In the genomic region with DNA sequence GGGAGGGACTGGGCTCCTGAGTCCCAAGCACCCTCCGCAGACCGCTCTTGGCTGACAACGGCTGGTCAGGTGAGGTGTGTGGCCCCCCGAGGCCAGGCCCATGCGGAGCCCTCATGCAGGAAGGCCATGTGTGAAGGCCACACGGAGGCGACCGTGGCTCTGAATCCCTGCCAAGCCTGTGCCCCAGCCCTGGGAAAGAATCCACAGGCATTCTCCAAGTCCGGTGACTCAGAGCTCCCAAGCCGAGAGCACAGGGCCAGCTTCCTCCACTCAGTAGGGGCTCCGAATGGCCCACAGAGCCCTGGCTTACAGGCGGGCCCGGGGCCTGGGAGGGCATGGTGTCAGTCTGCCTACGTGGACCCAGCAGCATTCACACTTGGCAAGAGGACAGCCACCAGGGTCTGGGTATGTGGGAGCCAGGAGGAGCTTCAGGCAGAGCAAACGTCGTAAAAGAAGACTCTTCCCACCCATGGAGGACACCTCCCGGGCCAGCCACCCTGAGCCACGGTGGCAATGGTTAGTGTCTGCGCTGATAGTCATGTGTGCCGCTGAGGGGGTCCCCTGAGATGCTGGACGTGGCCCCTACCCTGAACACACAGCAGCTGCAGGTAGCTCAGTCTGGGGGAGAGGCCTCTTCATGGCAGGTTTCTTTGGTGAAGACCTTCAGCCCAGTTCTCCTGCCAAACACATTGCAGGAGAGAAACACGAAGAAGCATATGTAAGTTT, we compare ENCODE assay signal across 12 cellular contexts.
A peak's percentile ranks its signal among the peaks of the same experiment; 100 is the strongest.
DNase-seq lines count a peak whose midpoint lies in the region; ATAC-seq and TF ChIP-seq lines count a peak whose summit lies in the region.
"Had no signal": no experiment of that assay in that cellular context is flagged by ENCODE, and none has a peak within 500 bp of the region (broad histone marks: within the 10 kb centered on the region; RNA-seq: fewer than 3 reads in every experiment).

No MANE protein-coding gene starts in this region.

- H2BK15ac ChIP-seq in mesendoderm (replicated peaks; ENCODE audit: low read depth) = no peak overlapping the region

- no peaks in the 10 kb centered on the region for H3K9me3 ChIP-seq in endodermal cell (ENCODE audit: control insufficient read depth, low read length)
- no peaks in the 10 kb centered on the region for H3K9me3 ChIP-seq in Caco-2
- H3K9me3 ChIP-seq: uterus had no signal

- TF ChIP-seq CTCF in AG04449 (IDR thresholded peaks at IDR 0.05; ENCODE audit: insufficient read depth, low read length, missing control alignments) (peak; percentile 17), endodermal cell (conservative IDR thresholded peaks at IDR 0.05) (no peak), Caco-2 (IDR thresholded peaks at IDR 0.05; ENCODE audit: insufficient read depth in 1 of 2, low read depth in 1 of 2, low read length in 1 of 2, severe bottlenecking in 1 of 2, unreplicated experiment in 1 of 2) (no peak)

- no peaks in the 10 kb centered on the region for H3K79me1 ChIP-seq in mesendoderm (ENCODE audit: low read length)

- H3K4me1 Mint-ChIP-seq in endodermal cell (no peaks in the 10 kb centered on the region), Caco-2 (ENCODE audit: low read depth, unreplicated experiment) (no peaks in the 10 kb centered on the region)

- H3K27ac ChIP-seq in endodermal cell (ENCODE audit: low read depth, low read length) (no peak overlapping the region), mesendoderm (ENCODE audit: low read depth, low read length) (no peak overlapping the region)
- H3K27ac ChIP-seq: C4-2B, uterus had no signal

- no peak overlapping the region for H4K5ac ChIP-seq in mesendoderm (ENCODE audit: low read length)

- H3K4me2 ChIP-seq in mesendoderm (ENCODE audit: low read length) = no peak overlapping the region

- H4K8ac ChIP-seq in mesendoderm (ENCODE audit: low read depth, low read length) = no peak overlapping the region

- H3K4ac ChIP-seq in mesendoderm (ENCODE audit: low read depth, low read length) = no peak overlapping the region

- WGBS in endodermal cell (ENCODE audit: insufficient coverage in 1 of 2, insufficient read length in 1 of 2), 2 experiments = 89 to 92% methylated on average over 14 to 22 of the region's 22 CpGs
- no CpG with 5 or more reads among the region's 22 CpGs for WGBS in mesendoderm (ENCODE audit: extremely low coverage, insufficient coverage, low lambda C conversion rate)

- H3K79me2 ChIP-seq in mesendoderm (ENCODE audit: control insufficient read depth, insufficient read depth, low read length) = no peaks in the 10 kb centered on the region

- H3K9ac ChIP-seq in endodermal cell (ENCODE audit: extremely low read depth, low read length, poor library complexity, severe bottlenecking) = no peak overlapping the region
- no peak overlapping the region for H3K9ac ChIP-seq in mesendoderm (ENCODE audit: low read length)

- no peak overlapping the region for H3K4me3 ChIP-seq in AG04449 (ENCODE audit: low read depth, low read length)
- no peak overlapping the region for H3K4me3 ChIP-seq in endodermal cell (ENCODE audit: low read length)
- no peak overlapping the region for H3K4me3 ChIP-seq in mesendoderm (ENCODE audit: low read length)
- H3K4me3 ChIP-seq in Caco-2 (ENCODE audit: low read depth, low read length) = no peak overlapping the region
- H3K4me3 ChIP-seq: uterus had no signal

- H2BK5ac ChIP-seq in mesendoderm (ENCODE audit: low read length) = no peak overlapping the region

- no peak overlapping the region for H3K56ac ChIP-seq in mesendoderm (ENCODE audit: low read length)

- no peak overlapping the region for H2BK120ac ChIP-seq in mesendoderm (ENCODE audit: low read depth, low read length)

- H3K27me3 Mint-ChIP-seq in endodermal cell (ENCODE audit: insufficient read depth) = peaks cover 36% of the 10 kb centered on the region
- H3K27me3 Mint-ChIP-seq in Caco-2 (ENCODE audit: insufficient read depth, unreplicated experiment) = no peaks in the 10 kb centered on the region
- H3K27me3 Mint-ChIP-seq: activated naive CD8-positive, alpha-beta T cell had no signal

- DNase-seq in AG04449 (ENCODE audit: low read depth, low spot score) = peak; percentile 37
- DNase-seq in NCI-H226 = peak; percentile 57
- DNase-seq in endodermal cell = peak; percentile 64
- peak; percentile 32 for DNase-seq in mesendoderm
- no peak for DNase-seq in Caco-2
- no peak for DNase-seq in activated CD4-positive, alpha-beta T cell treated with anti-CD3 and anti-CD28 coated beads for 4 hours
- DNase-seq: NCI-H446 treated with DMSO at 0.1 percent for 48 hours, uterus had no signal

- no peak overlapping the region for H3K23ac ChIP-seq in mesendoderm (ENCODE audit: low read length)

- peaks cover 42% of the 10 kb centered on the region for H3K27me3 ChIP-seq in endodermal cell (ENCODE audit: control insufficient read depth, insufficient read depth, low read length, poor library complexity, severe bottlenecking)
- no peaks in the 10 kb centered on the region for H3K27me3 ChIP-seq in mesendoderm (ENCODE audit: insufficient read depth, low read length, poor library complexity)
- H3K27me3 ChIP-seq in Caco-2 (replicated peaks; ENCODE audit: control insufficient read depth, insufficient read depth, low read length) = no peaks in the 10 kb centered on the region
- H3K27me3 ChIP-seq: uterus had no signal

- H3K36me3 ChIP-seq in endodermal cell (ENCODE audit: control insufficient read depth, insufficient read depth, low read length) (no peaks in the 10 kb centered on the region), mesendoderm (ENCODE audit: control insufficient read depth, insufficient read depth, low read length) (no peaks in the 10 kb centered on the region), Caco-2 (ENCODE audit: control insufficient read depth, insufficient read depth, low read length) (no peaks in the 10 kb centered on the region)
- H3K36me3 ChIP-seq: uterus had no signal

- POLR2A ChIA-PET in AG04449 (lab: Yijun Ruan, JAX) (interaction anchor here (1.2 kb wide), 1 partner anchor 17 kb away, joined by 5 read pairs; no protein-coding TSS in a partner anchor), Caco-2 (lab: Charles Lee) (no interaction called here)

- H3K27ac Mint-ChIP-seq in endodermal cell = no peak overlapping the region
- H3K27ac Mint-ChIP-seq in Caco-2 (ENCODE audit: unreplicated experiment) = no peak overlapping the region
- H3K27ac Mint-ChIP-seq: activated naive CD8-positive, alpha-beta T cell had no signal

- no peak overlapping the region for H2AK5ac ChIP-seq in mesendoderm (ENCODE audit: low read length)

- H3K4me1 ChIP-seq in endodermal cell (ENCODE audit: control insufficient read depth, insufficient read depth, low read length) (no peaks in the 10 kb centered on the region), mesendoderm (ENCODE audit: control insufficient read depth, low read depth, low read length) (no peaks in the 10 kb centered on the region), Caco-2 (no peaks in the 10 kb centered on the region)

- intact Hi-C loops in Caco-2 (cut with micrococcal nuclease; ENCODE audit: unreplicated experiment) = no loop called here

- no TSS peak for BruUV-seq in Caco-2 (replicated peaks; lab: Mats Ljungman, UMichigan)

- H3K9me3 Mint-ChIP-seq in endodermal cell = no peaks in the 10 kb centered on the region
- no peaks in the 10 kb centered on the region for H3K9me3 Mint-ChIP-seq in Caco-2 (ENCODE audit: unreplicated experiment)

- no peak overlapping the region for H3K18ac ChIP-seq in mesendoderm (ENCODE audit: low read length)

- CTCF ChIA-PET in AG04449 (lab: Yijun Ruan, JAX) = interaction anchor here (1.0 to 1.8 kb wide), 5 partner anchors 30 to 227 kb away, joined by 3 to 4 read pairs (median 4); no protein-coding TSS in a partner anchor
- CTCF ChIA-PET in Caco-2 (lab: Charles Lee) = interaction anchor here (0.5 to 0.7 kb wide), 2 partner anchors 77 to 239 kb away, joined by 3 read pairs; no protein-coding TSS in a partner anchor

- no peak for ATAC-seq in HG03460 (IDR thresholded peaks at IDR 0.05; ENCODE audit: unreplicated experiment)
- ATAC-seq in HG03175 (IDR thresholded peaks at IDR 0.05; ENCODE audit: unreplicated experiment) = no peak

- H3K4me3 Mint-ChIP-seq in endodermal cell (no peak overlapping the region), Caco-2 (ENCODE audit: unreplicated experiment) (no peak overlapping the region)
- H3K4me3 Mint-ChIP-seq: activated naive CD8-positive, alpha-beta T cell had no signal

- H3K36me3 Mint-ChIP-seq in endodermal cell (ENCODE audit: low read depth) (no peaks in the 10 kb centered on the region), Caco-2 (ENCODE audit: insufficient read depth, unreplicated experiment) (no peaks in the 10 kb centered on the region)
- H3K36me3 Mint-ChIP-seq: activated naive CD8-positive, alpha-beta T cell had no signal

Comparison
In these comparisons a context has a peak if more than half of its experiments do, and no peak if none do; other contexts are left out.
1. DNase-seq: peak in AG04449 (single experiment), NCI-H226 (single experiment), endodermal cell (single experiment) and mesendoderm (single experiment); none in Caco-2 (0 of 2) and activated CD4-positive, alpha-beta T cell treated with anti-CD3 and anti-CD28 coated beads for 4 hours (0 of 2).